ENCODE assay signal across 1 cellular context in the genomic region with DNA sequence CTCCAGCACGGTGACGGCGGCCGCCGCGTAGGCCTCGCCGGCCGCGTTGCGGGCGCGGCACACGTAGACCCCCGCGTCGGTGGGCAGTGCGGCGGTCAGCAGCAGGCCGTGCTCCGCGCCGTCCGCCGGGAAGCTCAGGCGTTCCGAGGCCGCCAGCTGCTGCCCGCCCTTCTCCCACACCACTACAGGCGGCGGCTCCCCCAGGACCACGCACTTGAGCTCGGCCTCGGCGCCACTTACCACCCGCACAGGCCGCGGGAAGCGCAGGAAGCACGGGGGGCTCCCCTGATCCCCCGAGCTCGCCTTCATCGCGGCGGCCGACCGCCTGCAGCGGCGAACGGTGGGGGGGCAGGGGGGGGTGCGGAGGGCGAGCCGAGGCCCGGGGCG.
TF ChIP-seq lines count a peak whose summit lies in the region.

No MANE protein-coding gene starts in this region.

TF ChIP-seq in HepG2, 621 proteins besides CTCF, POLR2A, EP300 and RAD21 (continued from another document):
- TF ChIP-seq, protein P1, sequence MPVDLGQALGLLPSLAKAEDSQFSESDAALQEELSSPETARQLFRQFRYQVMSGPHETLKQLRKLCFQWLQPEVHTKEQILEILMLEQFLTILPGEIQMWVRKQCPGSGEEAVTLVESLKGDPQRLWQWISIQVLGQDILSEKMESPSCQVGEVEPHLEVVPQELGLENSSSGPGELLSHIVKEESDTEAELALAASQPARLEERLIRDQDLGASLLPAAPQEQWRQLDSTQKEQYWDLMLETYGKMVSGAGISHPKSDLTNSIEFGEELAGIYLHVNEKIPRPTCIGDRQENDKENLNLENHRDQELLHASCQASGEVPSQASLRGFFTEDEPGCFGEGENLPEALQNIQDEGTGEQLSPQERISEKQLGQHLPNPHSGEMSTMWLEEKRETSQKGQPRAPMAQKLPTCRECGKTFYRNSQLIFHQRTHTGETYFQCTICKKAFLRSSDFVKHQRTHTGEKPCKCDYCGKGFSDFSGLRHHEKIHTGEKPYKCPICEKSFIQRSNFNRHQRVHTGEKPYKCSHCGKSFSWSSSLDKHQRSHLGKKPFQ (CRISPR knock-in tag; IDR thresholded peaks at IDR 0.05; ENCODE audit: insufficient replicate concordance), result no peak
- TF ChIP-seq ZNF773 (CRISPR knock-in tag; IDR thresholded peaks at IDR 0.05; ENCODE audit: borderline replicate concordance), result 0 out of 2 replicates have a peak, but pooled peaks have one; percentile 59
- no peak for TF ChIP-seq MIXL1 (CRISPR knock-in tag; IDR thresholded peaks at IDR 0.05)
- peak; percentile 7; the same call in 1 of the 2 replicates for TF ChIP-seq ZBTB7A (CRISPR knock-in tag; IDR thresholded peaks at IDR 0.05)
- TF ChIP-seq ZFYVE20 (CRISPR knock-in tag; IDR thresholded peaks at IDR 0.05; ENCODE audit: borderline replicate concordance, low read depth), result peak; percentile 12; the same call in 1 of the 2 replicates
- TF ChIP-seq CENPT (CRISPR knock-in tag; IDR thresholded peaks at IDR 0.05; ENCODE audit: low read depth), result peak; percentile 4; the same call in 1 of the 2 replicates
- no peak for TF ChIP-seq REPIN1 (CRISPR knock-in tag; IDR thresholded peaks at IDR 0.05; ENCODE audit: borderline replicate concordance, low read depth)
- TF ChIP-seq, protein P2, sequence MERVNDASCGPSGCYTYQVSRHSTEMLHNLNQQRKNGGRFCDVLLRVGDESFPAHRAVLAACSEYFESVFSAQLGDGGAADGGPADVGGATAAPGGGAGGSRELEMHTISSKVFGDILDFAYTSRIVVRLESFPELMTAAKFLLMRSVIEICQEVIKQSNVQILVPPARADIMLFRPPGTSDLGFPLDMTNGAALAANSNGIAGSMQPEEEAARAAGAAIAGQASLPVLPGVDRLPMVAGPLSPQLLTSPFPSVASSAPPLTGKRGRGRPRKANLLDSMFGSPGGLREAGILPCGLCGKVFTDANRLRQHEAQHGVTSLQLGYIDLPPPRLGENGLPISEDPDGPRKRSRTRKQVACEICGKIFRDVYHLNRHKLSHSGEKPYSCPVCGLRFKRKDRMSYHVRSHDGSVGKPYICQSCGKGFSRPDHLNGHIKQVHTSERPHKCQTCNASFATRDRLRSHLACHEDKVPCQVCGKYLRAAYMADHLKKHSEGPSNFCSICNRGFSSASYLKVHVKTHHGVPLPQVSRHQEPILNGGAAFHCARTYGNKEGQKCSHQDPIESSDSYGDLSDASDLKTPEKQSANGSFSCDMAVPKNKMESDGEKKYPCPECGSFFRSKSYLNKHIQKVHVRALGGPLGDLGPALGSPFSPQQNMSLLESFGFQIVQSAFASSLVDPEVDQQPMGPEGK (CRISPR knock-in tag; IDR thresholded peaks at IDR 0.05), result no peak
- TF ChIP-seq PAF1 (CRISPR knock-in tag; IDR thresholded peaks at IDR 0.05), result no peak
- TF ChIP-seq ZNF563 (CRISPR knock-in tag; IDR thresholded peaks at IDR 0.05), result peak; percentile 68
- TF ChIP-seq SRSF1 (optimal IDR thresholded peaks at IDR 0.05; ENCODE audit: low read depth, low read length), result peak; percentile 2
- TF ChIP-seq ATM (IDR thresholded peaks at IDR 0.05; ENCODE audit: borderline replicate concordance), result no peak
- TF ChIP-seq DNMT1 (CRISPR knock-in tag; IDR thresholded peaks at IDR 0.05), result no peak
- TF ChIP-seq, protein P3, sequence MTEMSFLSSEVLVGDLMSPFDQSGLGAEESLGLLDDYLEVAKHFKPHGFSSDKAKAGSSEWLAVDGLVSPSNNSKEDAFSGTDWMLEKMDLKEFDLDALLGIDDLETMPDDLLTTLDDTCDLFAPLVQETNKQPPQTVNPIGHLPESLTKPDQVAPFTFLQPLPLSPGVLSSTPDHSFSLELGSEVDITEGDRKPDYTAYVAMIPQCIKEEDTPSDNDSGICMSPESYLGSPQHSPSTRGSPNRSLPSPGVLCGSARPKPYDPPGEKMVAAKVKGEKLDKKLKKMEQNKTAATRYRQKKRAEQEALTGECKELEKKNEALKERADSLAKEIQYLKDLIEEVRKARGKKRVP (CRISPR knock-in tag; IDR thresholded peaks at IDR 0.05), result no peak
- peak; percentile 72; the same call in 1 of the 2 replicates for TF ChIP-seq ZNF674 (CRISPR knock-in tag; IDR thresholded peaks at IDR 0.05; ENCODE audit: low read depth)
- no peak for TF ChIP-seq HMG20B (CRISPR knock-in tag; conservative IDR thresholded peaks at IDR 0.05)
- TF ChIP-seq ZNF232 (CRISPR knock-in tag; IDR thresholded peaks at IDR 0.05; ENCODE audit: borderline replicate concordance), result no peak
- TF ChIP-seq, protein P4, sequence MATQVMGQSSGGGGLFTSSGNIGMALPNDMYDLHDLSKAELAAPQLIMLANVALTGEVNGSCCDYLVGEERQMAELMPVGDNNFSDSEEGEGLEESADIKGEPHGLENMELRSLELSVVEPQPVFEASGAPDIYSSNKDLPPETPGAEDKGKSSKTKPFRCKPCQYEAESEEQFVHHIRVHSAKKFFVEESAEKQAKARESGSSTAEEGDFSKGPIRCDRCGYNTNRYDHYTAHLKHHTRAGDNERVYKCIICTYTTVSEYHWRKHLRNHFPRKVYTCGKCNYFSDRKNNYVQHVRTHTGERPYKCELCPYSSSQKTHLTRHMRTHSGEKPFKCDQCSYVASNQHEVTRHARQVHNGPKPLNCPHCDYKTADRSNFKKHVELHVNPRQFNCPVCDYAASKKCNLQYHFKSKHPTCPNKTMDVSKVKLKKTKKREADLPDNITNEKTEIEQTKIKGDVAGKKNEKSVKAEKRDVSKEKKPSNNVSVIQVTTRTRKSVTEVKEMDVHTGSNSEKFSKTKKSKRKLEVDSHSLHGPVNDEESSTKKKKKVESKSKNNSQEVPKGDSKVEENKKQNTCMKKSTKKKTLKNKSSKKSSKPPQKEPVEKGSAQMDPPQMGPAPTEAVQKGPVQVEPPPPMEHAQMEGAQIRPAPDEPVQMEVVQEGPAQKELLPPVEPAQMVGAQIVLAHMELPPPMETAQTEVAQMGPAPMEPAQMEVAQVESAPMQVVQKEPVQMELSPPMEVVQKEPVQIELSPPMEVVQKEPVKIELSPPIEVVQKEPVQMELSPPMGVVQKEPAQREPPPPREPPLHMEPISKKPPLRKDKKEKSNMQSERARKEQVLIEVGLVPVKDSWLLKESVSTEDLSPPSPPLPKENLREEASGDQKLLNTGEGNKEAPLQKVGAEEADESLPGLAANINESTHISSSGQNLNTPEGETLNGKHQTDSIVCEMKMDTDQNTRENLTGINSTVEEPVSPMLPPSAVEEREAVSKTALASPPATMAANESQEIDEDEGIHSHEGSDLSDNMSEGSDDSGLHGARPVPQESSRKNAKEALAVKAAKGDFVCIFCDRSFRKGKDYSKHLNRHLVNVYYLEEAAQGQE (IDR thresholded peaks at IDR 0.05; ENCODE audit: borderline replicate concordance in 1 of 2, low read depth in 1 of 2, low read length in 2 of 2), result no peak
- TF ChIP-seq EED (CRISPR knock-in tag; IDR thresholded peaks at IDR 0.05), result 0 out of 2 replicates have a peak, but pooled peaks have one; percentile 17
- no peak for TF ChIP-seq KAT7 (CRISPR knock-in tag; IDR thresholded peaks at IDR 0.05; ENCODE audit: borderline replicate concordance)
- 0 out of 2 replicates have a peak, but pooled peaks have one; percentile 55 for TF ChIP-seq ISX (CRISPR knock-in tag; conservative IDR thresholded peaks at IDR 0.05)
- peak; percentile 5; the same call in 1 of the 2 replicates for TF ChIP-seq GABPB1 (CRISPR knock-in tag; IDR thresholded peaks at IDR 0.05)
- TF ChIP-seq CEBPG (CRISPR knock-in tag; IDR thresholded peaks at IDR 0.05), result no peak
- peak; percentile 81 for TF ChIP-seq ZFY (CRISPR knock-in tag; IDR thresholded peaks at IDR 0.05)
- peak; percentile 50; the same call in 1 of the 2 replicates for TF ChIP-seq HOXA5 (CRISPR knock-in tag; IDR thresholded peaks at IDR 0.05)
- peak; percentile 14; the same call in 1 of the 2 replicates for TF ChIP-seq KDM2A (CRISPR knock-in tag; IDR thresholded peaks at IDR 0.05; ENCODE audit: borderline replicate concordance, low read depth)
- peak; percentile 42; the same call in 1 of the 2 replicates for TF ChIP-seq NFKB2 (CRISPR knock-in tag; IDR thresholded peaks at IDR 0.05; ENCODE audit: borderline replicate concordance)
- no peak for TF ChIP-seq ZNF891 (CRISPR knock-in tag; IDR thresholded peaks at IDR 0.05)
- TF ChIP-seq ZNF468 (CRISPR knock-in tag; IDR thresholded peaks at IDR 0.05), result 0 out of 2 replicates have a peak, but pooled peaks have one; percentile 8
- TF ChIP-seq HOXA3 (CRISPR knock-in tag; IDR thresholded peaks at IDR 0.05), result no peak
- no peak for TF ChIP-seq GABPA (IDR thresholded peaks at IDR 0.05; ENCODE audit: low read depth, low read length)
- no peak for TF ChIP-seq GABPA (CRISPR knock-in tag; IDR thresholded peaks at IDR 0.05; ENCODE audit: low read depth)
- 0 out of 2 replicates have a peak, but pooled peaks have one; percentile 1 for TF ChIP-seq THAP11 (CRISPR knock-in tag; IDR thresholded peaks at IDR 0.05)
- TF ChIP-seq, protein P5, sequence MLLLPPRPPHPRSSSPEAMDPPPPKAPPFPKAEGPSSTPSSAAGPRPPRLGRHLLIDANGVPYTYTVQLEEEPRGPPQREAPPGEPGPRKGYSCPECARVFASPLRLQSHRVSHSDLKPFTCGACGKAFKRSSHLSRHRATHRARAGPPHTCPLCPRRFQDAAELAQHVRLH (CRISPR knock-in tag; IDR thresholded peaks at IDR 0.05; ENCODE audit: borderline replicate concordance, low read depth), result no peak
- TF ChIP-seq CAMTA2 (CRISPR knock-in tag; IDR thresholded peaks at IDR 0.05; ENCODE audit: borderline replicate concordance), result 0 out of 2 replicates have a peak, but pooled peaks have one; percentile 34
- TF ChIP-seq ZBTB42 (CRISPR knock-in tag; IDR thresholded peaks at IDR 0.05), result no peak
- no peak for TF ChIP-seq MIER2 (CRISPR knock-in tag; IDR thresholded peaks at IDR 0.05)
- TF ChIP-seq, protein P6, sequence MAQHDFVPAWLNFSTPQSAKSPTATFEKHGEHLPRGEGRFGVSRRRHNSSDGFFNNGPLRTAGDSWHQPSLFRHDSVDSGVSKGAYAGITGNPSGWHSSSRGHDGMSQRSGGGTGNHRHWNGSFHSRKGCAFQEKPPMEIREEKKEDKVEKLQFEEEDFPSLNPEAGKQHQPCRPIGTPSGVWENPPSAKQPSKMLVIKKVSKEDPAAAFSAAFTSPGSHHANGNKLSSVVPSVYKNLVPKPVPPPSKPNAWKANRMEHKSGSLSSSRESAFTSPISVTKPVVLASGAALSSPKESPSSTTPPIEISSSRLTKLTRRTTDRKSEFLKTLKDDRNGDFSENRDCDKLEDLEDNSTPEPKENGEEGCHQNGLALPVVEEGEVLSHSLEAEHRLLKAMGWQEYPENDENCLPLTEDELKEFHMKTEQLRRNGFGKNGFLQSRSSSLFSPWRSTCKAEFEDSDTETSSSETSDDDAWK (CRISPR knock-in tag; IDR thresholded peaks at IDR 0.05), result no peak
- peak; percentile 86; the same call in 1 of the 2 replicates for TF ChIP-seq TMF1 (CRISPR knock-in tag; IDR thresholded peaks at IDR 0.05; ENCODE audit: low read depth)
- no peak for TF ChIP-seq GPN1 (CRISPR knock-in tag; IDR thresholded peaks at IDR 0.05; ENCODE audit: borderline replicate concordance)
- TF ChIP-seq SRY (CRISPR knock-in tag; IDR thresholded peaks at IDR 0.05), result 0 out of 2 replicates have a peak, but pooled peaks have one; percentile 13
- no peak for TF ChIP-seq PITX1 (CRISPR knock-in tag; IDR thresholded peaks at IDR 0.05)
- peak; percentile 39 for TF ChIP-seq TAF1 (CRISPR knock-in tag; IDR thresholded peaks at IDR 0.05)
- no peak for TF ChIP-seq SOX6 (IDR thresholded peaks at IDR 0.05)
- TF ChIP-seq SOX6 (CRISPR knock-in tag; IDR thresholded peaks at IDR 0.05), result no peak
- TF ChIP-seq U2AF1 (optimal IDR thresholded peaks at IDR 0.05; ENCODE audit: low read depth, low read length), result no peak
- TF ChIP-seq ZNF160 (CRISPR knock-in tag; IDR thresholded peaks at IDR 0.05), result 0 out of 2 replicates have a peak, but pooled peaks have one; percentile 23
- TF ChIP-seq ZNF776 (CRISPR knock-in tag; IDR thresholded peaks at IDR 0.05), result no peak; the same call in 1 of the 2 replicates
- TF ChIP-seq ZNF292 (CRISPR knock-in tag; IDR thresholded peaks at IDR 0.05; ENCODE audit: borderline replicate concordance, low read depth), result no peak
- no peak for TF ChIP-seq NCOR1 (IDR thresholded peaks at IDR 0.05; ENCODE audit: borderline replicate concordance, low read length)
- TF ChIP-seq IRX3 (CRISPR knock-in tag; IDR thresholded peaks at IDR 0.05; ENCODE audit: borderline replicate concordance, low read depth), result 0 out of 2 replicates have a peak, but pooled peaks have one; percentile 64
- TF ChIP-seq ZNF207 (IDR thresholded peaks at IDR 0.05; ENCODE audit: borderline replicate concordance), result no peak
